In the genomic region with DNA sequence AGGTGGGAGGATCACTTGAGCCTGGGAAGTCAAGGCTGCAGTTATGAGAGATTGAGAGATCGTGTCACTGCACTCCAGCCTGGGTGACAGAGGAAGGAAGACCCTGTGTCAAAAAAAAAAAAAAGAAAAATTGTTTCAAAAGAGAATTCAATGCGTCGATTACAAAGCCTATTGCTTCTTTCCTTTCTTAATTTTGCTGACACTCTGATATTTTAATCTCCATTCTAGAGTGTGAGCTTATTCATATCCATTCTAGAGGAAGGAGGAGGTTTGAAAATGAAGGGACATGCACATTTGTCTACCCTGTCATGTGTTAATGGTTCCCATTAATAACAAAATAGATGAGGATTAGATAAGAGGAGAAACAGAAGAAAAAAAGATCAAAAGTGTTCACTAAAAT, we compare ENCODE assay signal across 27 cellular contexts.
"Had no signal": no experiment of that assay in that cellular context is flagged by ENCODE, and none has a peak within 500 bp of the region (broad histone marks: within the 10 kb centered on the region; RNA-seq: fewer than 3 reads in every experiment).

No MANE protein-coding gene starts in this region.

- H3K9ac ChIP-seq: SK-N-SH had no signal

- FAIRE-seq: TTC549 had no signal

- H3K4me3 ChIP-seq: Peyer's patch, SJSA1 had no signal

- H3K36me3 ChIP-seq: brain microvascular endothelial cell, Peyer's patch, SJSA1 had no signal

- H3K27me3 ChIP-seq: brain microvascular endothelial cell, Peyer's patch, SJSA1 had no signal

- DNase-seq: activated CD4-positive, alpha-beta T cell treated with anti-CD3 and anti-CD28 coated beads, Interleukin-2, amount 10 ng/mL, durations not matched to agents 24 days and 14 days; activated CD4-positive, alpha-beta T cell treated with anti-CD3 and anti-CD28 coated beads, Interleukin-2, amount 50 U/mL, for 4 hours; activated CD8-positive, alpha-beta T cell treated with anti-CD3 and anti-CD28 coated beads for 36 hours; activated effector memory CD4-positive, alpha-beta T cell treated with anti-CD3 and anti-CD28 coated beads, Interleukin-2, amount 50 U/mL, for 16 hours; activated naive CD4-positive, alpha-beta T cell; activated naive CD4-positive, alpha-beta T cell treated with anti-CD3 and anti-CD28 coated beads, Interleukin-2, amount 50 U/mL, for 16 hours; activated naive CD8-positive, alpha-beta T cell treated with anti-CD3 and anti-CD28 coated beads for 36 hours; activated T-cell treated with anti-CD3 and anti-CD28 coated beads, Interleukin-2, amount 50 U/mL, for 1 hour; activated T-cell treated with anti-CD3 and anti-CD28 coated beads, Interleukin-2, amount 50 U/mL, for 72 hours; amniotic stem cell; aorta; brain microvascular endothelial cell; NCI-H1105 treated with DMSO at 0.1 percent for 48 hours; NCI-H1436; NCI-H1694; NCI-H1930; NCI-H2081 treated with DMSO at 0.1 percent for 48 hours; NCI-H345; NCI-H524 treated with DMSO at 0.1 percent for 48 hours; NK-92 treated with Interleukin-12 subunit alpha and Interleukin-12 subunit beta, amount 100 ng/mL, for 24 hours; PC-3; Peyer's patch; RPMI8226; SK-N-SH had no signal

- H3K4me2 ChIP-seq: SK-N-SH had no signal

- H3K27ac ChIP-seq: brain microvascular endothelial cell, Peyer's patch, SJSA1 had no signal

- H3K9me3 ChIP-seq: Peyer's patch, SJSA1, SK-N-SH had no signal

- H3K4me1 ChIP-seq: Peyer's patch, SJSA1 had no signal

- ATAC-seq: activated CD8-positive, alpha-beta T cell treated with anti-CD3 and anti-CD28 coated beads for 36 hours; activated T-cell treated with anti-CD3 and anti-CD28 coated beads, Interleukin-2, amount 50 U/mL, for 72 hours; activated T-helper 17 cell treated with anti-CD3 and anti-CD28 coated beads, Interleukin-2, amount 50 U/mL, for 72 hours; PC-3 had no signal
